ENCODE assay signal across 1 cellular context in genomic region chr20:38143238-38143645, GRCh38.
TF ChIP-seq lines count a peak whose summit lies in the region.

No MANE protein-coding gene starts in this region.

TF ChIP-seq in GM23338, 12 proteins besides CTCF, POLR2A, EP300 and RAD21 (continued from another document):
- TF ChIP-seq ZNF462 (CRISPR knock-in tag; IDR thresholded peaks at IDR 0.05) (no peak), POLR2AphosphoS5 (IDR thresholded peaks at IDR 0.05; ENCODE audit: low read depth) (no peak), STAT1 (IDR thresholded peaks at IDR 0.05; ENCODE audit: unreplicated experiment) (no peak), ZNF331 (CRISPR knock-in tag; IDR thresholded peaks at IDR 0.05; ENCODE audit: low read depth) (no peak)
- TF ChIP-seq, protein P1, sequence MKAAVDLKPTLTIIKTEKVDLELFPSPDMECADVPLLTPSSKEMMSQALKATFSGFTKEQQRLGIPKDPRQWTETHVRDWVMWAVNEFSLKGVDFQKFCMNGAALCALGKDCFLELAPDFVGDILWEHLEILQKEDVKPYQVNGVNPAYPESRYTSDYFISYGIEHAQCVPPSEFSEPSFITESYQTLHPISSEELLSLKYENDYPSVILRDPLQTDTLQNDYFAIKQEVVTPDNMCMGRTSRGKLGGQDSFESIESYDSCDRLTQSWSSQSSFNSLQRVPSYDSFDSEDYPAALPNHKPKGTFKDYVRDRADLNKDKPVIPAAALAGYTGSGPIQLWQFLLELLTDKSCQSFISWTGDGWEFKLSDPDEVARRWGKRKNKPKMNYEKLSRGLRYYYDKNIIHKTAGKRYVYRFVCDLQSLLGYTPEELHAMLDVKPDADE (IDR thresholded peaks at IDR 0.05): no peak
TF ChIP-seq in GM23338: peak in this region for 0.
